Comparison of ENCODE assay signal across 11 cellular contexts in the genomic region with DNA sequence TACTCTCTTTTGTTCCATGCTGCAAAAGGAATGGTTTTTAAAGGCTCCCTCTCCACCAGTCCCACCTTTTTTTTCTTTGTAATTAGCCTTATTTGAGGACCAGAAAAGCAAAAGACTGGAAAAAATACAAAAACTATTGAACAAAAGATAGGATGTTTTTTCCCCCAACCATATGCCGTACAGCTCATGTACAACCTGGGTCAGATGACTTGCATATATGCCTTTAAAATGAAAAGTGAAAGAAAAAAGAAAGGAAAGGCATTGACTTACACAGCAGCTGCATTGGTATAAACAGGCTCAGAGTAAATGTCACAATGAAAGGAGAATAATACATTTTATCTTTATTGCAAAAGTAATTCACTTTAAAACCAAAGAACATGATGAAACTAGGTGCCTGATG.
A peak's percentile ranks its signal among the peaks of the same experiment; 100 is the strongest.
DNase-seq lines count a peak whose midpoint lies in the region; ATAC-seq and TF ChIP-seq lines count a peak whose summit lies in the region.
"Had no signal": no experiment of that assay in that cellular context is flagged by ENCODE, and none has a peak within 500 bp of the region (broad histone marks: within the 10 kb centered on the region; RNA-seq: fewer than 3 reads in every experiment).

No MANE protein-coding gene starts in this region.

- ATAC-seq in activated T-cell treated with anti-CD3 and anti-CD28 coated beads, Interleukin-2, amount 50 U/mL, for 4 hours = peak; percentile 85 to 91
- no peak for ATAC-seq in GM23338
- peak; percentile 91 for ATAC-seq in stimulated activated effector memory CD8-positive, alpha-beta T cell treated with anti-CD3 and anti-CD28 coated beads, Interleukin-12 subunit alpha, Interleukin-12 subunit beta, amount 100 ng/mL, for 72 hours
- ATAC-seq: SK-N-SH treated with all-trans-retinoic acid at 6 μM for 48 hours had no signal

- H3K4me3 ChIP-seq in GM23338 = no peak overlapping the region

- no peaks in the 10 kb centered on the region for H3K9me3 Mint-ChIP-seq in activated T-cell treated with anti-CD3 and anti-CD28 coated beads, Interleukin-2, amount 50 U/mL, for 4 hours
- H3K9me3 Mint-ChIP-seq in GM23338 = no peaks in the 10 kb centered on the region
- no peaks in the 10 kb centered on the region for H3K9me3 Mint-ChIP-seq in stimulated activated effector memory CD8-positive, alpha-beta T cell treated with anti-CD3 and anti-CD28 coated beads, Interleukin-12 subunit alpha, Interleukin-12 subunit beta, amount 100 ng/mL, for 72 hours

- no peak for TF ChIP-seq POLR2A in erythroblast (IDR thresholded peaks at IDR 0.05; ENCODE audit: low read length)

- no peak for DNase-seq in activated T-cell treated with anti-CD3 and anti-CD28 coated beads, Interleukin-2, amount 50 U/mL, for 4 hours
- DNase-seq in activated T-cell treated with anti-CD3 and anti-CD28 coated beads for 4 hours (no peak), GM23338 (ENCODE audit: low spot score) (no peak), OCI-M1 (lab: John Stamatoyannopoulos, UW) (peak; percentile 86), erythroblast (lab: John Stamatoyannopoulos, UW) (no peak), GF-D8 (lab: John Stamatoyannopoulos, UW) (no peak), Ammon's horn (ENCODE audit: low spot score) (no peak)
- DNase-seq in stimulated activated effector memory CD8-positive, alpha-beta T cell treated with anti-CD3 and anti-CD28 coated beads, Interleukin-12 subunit alpha, Interleukin-12 subunit beta, amount 100 ng/mL, for 72 hours (ENCODE audit: low spot score in 2 of 2) = no peak
- DNase-seq: AML-193, NCI-H226 had no signal

- H4K20me1 ChIP-seq in GM23338 (replicated peaks; ENCODE audit: insufficient read depth) = no peaks in the 10 kb centered on the region

- no peaks in the 10 kb centered on the region for H3K79me2 ChIP-seq in GM23338 (replicated peaks; ENCODE audit: insufficient read depth)

- H3K4me1 Mint-ChIP-seq in activated T-cell treated with anti-CD3 and anti-CD28 coated beads, Interleukin-2, amount 50 U/mL, for 4 hours (ENCODE audit: low read depth) = peaks cover 16% of the 10 kb centered on the region
- no peaks in the 10 kb centered on the region for H3K4me1 Mint-ChIP-seq in GM23338
- H3K4me1 Mint-ChIP-seq in stimulated activated effector memory CD8-positive, alpha-beta T cell treated with anti-CD3 and anti-CD28 coated beads, Interleukin-12 subunit alpha, Interleukin-12 subunit beta, amount 100 ng/mL, for 72 hours = peaks cover 15% of the 10 kb centered on the region

- no peak overlapping the region for H3K4me2 ChIP-seq in GM23338

- H3K4me1 ChIP-seq in GM23338 (ENCODE audit: insufficient read depth) = no peaks in the 10 kb centered on the region

- H2AFZ ChIP-seq in GM23338 = no peak overlapping the region

- no peaks in the 10 kb centered on the region for H3K27me3 Mint-ChIP-seq in activated T-cell treated with anti-CD3 and anti-CD28 coated beads, Interleukin-2, amount 50 U/mL, for 4 hours (ENCODE audit: low read depth)
- H3K27me3 Mint-ChIP-seq in GM23338 (ENCODE audit: insufficient read depth, low read depth, poor library complexity) = no peaks in the 10 kb centered on the region

- H3K27me3 ChIP-seq in GM23338 (ENCODE audit: insufficient read depth) = no peaks in the 10 kb centered on the region

- H3F3A ChIP-seq in GM23338 (replicated peaks; ENCODE audit: low read depth) = no peaks in the 10 kb centered on the region

- peaks cover 6% of the 10 kb centered on the region for H3K36me3 Mint-ChIP-seq in activated T-cell treated with anti-CD3 and anti-CD28 coated beads, Interleukin-2, amount 50 U/mL, for 4 hours (ENCODE audit: insufficient read depth)
- H3K36me3 Mint-ChIP-seq in GM23338 (ENCODE audit: low read depth) = no peaks in the 10 kb centered on the region
- H3K36me3 Mint-ChIP-seq in stimulated activated effector memory CD8-positive, alpha-beta T cell treated with anti-CD3 and anti-CD28 coated beads, Interleukin-12 subunit alpha, Interleukin-12 subunit beta, amount 100 ng/mL, for 72 hours = peaks cover 6% of the 10 kb centered on the region

- TF ChIP-seq CTCF in GM23338 (conservative IDR thresholded peaks at IDR 0.05; ENCODE audit: low read depth in 2 of 2) = no peak

- H3K27ac Mint-ChIP-seq in GM23338 = 0 out of 2 replicates have a peak overlapping the region, but pooled peaks have one; percentile 19
- peak overlapping the region; percentile 92 for H3K27ac Mint-ChIP-seq in stimulated activated effector memory CD8-positive, alpha-beta T cell treated with anti-CD3 and anti-CD28 coated beads, Interleukin-12 subunit alpha, Interleukin-12 subunit beta, amount 100 ng/mL, for 72 hours

- peak overlapping the region; percentile 47 for H3K4me3 Mint-ChIP-seq in activated T-cell treated with anti-CD3 and anti-CD28 coated beads, Interleukin-2, amount 50 U/mL, for 4 hours
- no peak overlapping the region for H3K4me3 Mint-ChIP-seq in GM23338
- peak overlapping the region; percentile 60 for H3K4me3 Mint-ChIP-seq in stimulated activated effector memory CD8-positive, alpha-beta T cell treated with anti-CD3 and anti-CD28 coated beads, Interleukin-12 subunit alpha, Interleukin-12 subunit beta, amount 100 ng/mL, for 72 hours

- no peak overlapping the region for H3K27ac ChIP-seq in GM23338 (ENCODE audit: low read depth)

- H3K36me3 ChIP-seq in GM23338 (ENCODE audit: insufficient read depth) = no peaks in the 10 kb centered on the region

- no peaks in the 10 kb centered on the region for H3K9me2 ChIP-seq in GM23338 (ENCODE audit: insufficient read depth)

TF ChIP-seq in GM23338, 12 proteins besides CTCF, POLR2A, EP300 and RAD21 (continues in another document):
- TF ChIP-seq, protein P1, sequence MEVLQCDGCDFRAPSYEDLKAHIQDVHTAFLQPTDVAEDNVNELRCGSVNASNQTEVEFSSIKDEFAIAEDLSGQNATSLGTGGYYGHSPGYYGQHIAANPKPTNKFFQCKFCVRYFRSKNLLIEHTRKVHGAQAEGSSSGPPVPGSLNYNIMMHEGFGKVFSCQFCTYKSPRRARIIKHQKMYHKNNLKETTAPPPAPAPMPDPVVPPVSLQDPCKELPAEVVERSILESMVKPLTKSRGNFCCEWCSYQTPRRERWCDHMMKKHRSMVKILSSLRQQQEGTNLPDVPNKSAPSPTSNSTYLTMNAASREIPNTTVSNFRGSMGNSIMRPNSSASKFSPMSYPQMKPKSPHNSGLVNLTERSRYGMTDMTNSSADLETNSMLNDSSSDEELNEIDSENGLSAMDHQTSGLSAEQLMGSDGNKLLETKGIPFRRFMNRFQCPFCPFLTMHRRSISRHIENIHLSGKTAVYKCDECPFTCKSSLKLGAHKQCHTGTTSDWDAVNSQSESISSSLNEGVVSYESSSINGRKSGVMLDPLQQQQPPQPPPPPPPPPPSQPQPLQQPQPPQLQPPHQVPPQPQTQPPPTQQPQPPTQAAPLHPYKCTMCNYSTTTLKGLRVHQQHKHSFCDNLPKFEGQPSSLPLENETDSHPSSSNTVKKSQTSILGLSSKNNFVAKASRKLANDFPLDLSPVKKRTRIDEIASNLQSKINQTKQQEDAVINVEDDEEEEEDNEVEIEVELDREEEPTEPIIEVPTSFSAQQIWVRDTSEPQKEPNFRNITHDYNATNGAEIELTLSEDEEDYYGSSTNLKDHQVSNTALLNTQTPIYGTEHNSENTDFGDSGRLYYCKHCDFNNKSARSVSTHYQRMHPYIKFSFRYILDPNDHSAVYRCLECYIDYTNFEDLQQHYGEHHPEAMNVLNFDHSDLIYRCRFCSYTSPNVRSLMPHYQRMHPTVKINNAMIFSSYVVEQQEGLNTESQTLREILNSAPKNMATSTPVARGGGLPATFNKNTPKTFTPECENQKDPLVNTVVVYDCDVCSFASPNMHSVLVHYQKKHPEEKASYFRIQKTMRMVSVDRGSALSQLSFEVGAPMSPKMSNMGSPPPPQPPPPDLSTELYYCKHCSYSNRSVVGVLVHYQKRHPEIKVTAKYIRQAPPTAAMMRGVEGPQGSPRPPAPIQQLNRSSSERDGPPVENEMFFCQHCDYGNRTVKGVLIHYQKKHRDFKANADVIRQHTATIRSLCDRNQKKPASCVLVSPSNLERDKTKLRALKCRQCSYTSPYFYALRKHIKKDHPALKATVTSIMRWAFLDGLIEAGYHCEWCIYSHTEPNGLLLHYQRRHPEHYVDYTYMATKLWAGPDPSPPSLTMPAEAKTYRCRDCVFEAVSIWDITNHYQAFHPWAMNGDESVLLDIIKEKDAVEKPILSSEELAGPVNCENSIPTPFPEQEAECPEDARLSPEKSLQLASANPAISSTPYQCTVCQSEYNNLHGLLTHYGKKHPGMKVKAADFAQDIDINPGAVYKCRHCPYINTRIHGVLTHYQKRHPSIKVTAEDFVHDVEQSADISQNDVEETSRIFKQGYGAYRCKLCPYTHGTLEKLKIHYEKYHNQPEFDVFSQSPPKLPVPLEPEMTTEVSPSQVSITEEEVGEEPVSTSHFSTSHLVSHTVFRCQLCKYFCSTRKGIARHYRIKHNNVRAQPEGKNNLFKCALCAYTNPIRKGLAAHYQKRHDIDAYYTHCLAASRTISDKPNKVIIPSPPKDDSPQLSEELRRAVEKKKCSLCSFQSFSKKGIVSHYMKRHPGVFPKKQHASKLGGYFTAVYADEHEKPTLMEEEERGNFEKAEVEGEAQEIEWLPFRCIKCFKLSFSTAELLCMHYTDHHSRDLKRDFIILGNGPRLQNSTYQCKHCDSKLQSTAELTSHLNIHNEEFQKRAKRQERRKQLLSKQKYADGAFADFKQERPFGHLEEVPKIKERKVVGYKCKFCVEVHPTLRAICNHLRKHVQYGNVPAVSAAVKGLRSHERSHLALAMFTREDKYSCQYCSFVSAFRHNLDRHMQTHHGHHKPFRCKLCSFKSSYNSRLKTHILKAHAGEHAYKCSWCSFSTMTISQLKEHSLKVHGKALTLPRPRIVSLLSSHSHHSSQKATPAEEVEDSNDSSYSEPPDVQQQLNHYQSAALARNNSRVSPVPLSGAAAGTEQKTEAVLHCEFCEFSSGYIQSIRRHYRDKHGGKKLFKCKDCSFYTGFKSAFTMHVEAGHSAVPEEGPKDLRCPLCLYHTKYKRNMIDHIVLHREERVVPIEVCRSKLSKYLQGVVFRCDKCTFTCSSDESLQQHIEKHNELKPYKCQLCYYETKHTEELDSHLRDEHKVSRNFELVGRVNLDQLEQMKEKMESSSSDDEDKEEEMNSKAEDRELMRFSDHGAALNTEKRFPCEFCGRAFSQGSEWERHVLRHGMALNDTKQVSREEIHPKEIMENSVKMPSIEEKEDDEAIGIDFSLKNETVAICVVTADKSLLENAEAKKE (CRISPR knock-in tag; IDR thresholded peaks at IDR 0.05) = no peak
- no peak for TF ChIP-seq POLR2AphosphoS5 (IDR thresholded peaks at IDR 0.05; ENCODE audit: low read depth)
- TF ChIP-seq JUNB (IDR thresholded peaks at IDR 0.05; ENCODE audit: unreplicated experiment) = no peak
- no peak for TF ChIP-seq ZNF331 (CRISPR knock-in tag; IDR thresholded peaks at IDR 0.05; ENCODE audit: low read depth)
